ENCODE assay signal across 1 cellular context in the genomic region with DNA sequence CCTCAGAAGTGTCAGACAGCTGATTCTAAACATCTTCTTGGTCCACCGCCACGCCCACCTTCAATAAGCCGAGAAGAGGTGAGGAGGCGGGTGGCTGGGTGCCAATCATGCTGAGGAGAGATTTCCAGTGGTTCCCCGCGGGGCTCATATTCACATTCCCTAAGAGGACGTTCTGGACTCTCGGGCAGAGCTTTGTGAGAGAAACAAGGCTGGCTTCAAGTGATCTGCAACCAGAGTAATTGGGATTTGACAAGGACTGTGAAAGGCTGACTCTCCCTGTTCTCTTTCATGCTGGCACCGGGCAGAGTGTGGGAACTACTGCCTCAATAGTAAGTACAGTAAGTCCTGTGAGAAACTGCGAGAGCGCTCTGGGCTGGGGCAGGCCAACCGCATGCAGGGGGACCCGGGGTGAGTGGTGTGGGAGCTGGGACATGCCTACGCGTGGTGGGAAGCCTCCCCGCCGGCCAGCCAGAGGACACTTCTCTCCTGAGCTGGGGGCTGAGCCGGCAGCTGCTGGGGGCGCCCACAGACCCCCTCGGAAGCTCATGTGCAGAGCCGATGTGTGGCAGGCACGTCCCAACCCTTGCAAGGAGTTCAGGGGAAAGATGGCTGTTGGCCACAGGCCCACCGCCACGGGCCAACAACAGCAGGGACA.
TF ChIP-seq lines count a peak whose summit lies in the region.

No MANE protein-coding gene starts in this region.

TF ChIP-seq in endothelial cell of umbilical vein, 7 proteins besides CTCF, POLR2A, EP300 and RAD21:
- TF ChIP-seq MYC (IDR thresholded peaks at IDR 0.05; ENCODE audit: low read depth, low read length): no peak
- TF ChIP-seq JUN (IDR thresholded peaks at IDR 0.05; ENCODE audit: borderline replicate concordance, insufficient read depth, insufficient read length, low read depth): no peak
- no peak for TF ChIP-seq POLR2AphosphoS5 (IDR thresholded peaks at IDR 0.05; ENCODE audit: insufficient read depth, low read depth, low read length)
- no peak for TF ChIP-seq EZH2 (IDR thresholded peaks at IDR 0.05; ENCODE audit: borderline replicate concordance, low read depth, low read length, severe bottlenecking)
- TF ChIP-seq, protein P1, sequence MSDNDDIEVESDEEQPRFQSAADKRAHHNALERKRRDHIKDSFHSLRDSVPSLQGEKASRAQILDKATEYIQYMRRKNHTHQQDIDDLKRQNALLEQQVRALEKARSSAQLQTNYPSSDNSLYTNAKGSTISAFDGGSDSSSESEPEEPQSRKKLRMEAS (IDR thresholded peaks at IDR 0.05; ENCODE audit: insufficient read depth, insufficient read length): no peak
- no peak for TF ChIP-seq GATA2 (IDR thresholded peaks at IDR 0.05; ENCODE audit: insufficient read depth, insufficient read length, low read depth, low read length)
- TF ChIP-seq FOS (IDR thresholded peaks at IDR 0.05; ENCODE audit: borderline replicate concordance, insufficient read depth, low read length): no peak
